ENCODE assay signal across 7 cellular contexts in genomic region chr2:202675097-202675496, GRCh38. TPM values are rescaled to one million over a fixed set of nuclear protein-coding genes. Genes with fewer than 3 reads are reported as not detected.
DNase-seq lines count a peak whose midpoint lies in the region; ATAC-seq and TF ChIP-seq lines count a peak whose summit lies in the region.
"Not testable (repeated sequence)": the region's sequence is repeated elsewhere in the genome, so short reads cannot be mapped to it uniquely, and the experiment has no call there.

No MANE protein-coding gene starts in this region.

- H2AFZ ChIP-seq in OCI-LY3 (ENCODE audit: low read depth, low read length), result not testable (repeated sequence)

- H3K4me3 Mint-ChIP-seq in CD4-positive, alpha-beta T cell; activated naive CD4-positive, alpha-beta T cell treated with anti-CD3 and anti-CD28 coated beads for 36 hours; activated naive CD8-positive, alpha-beta T cell treated with anti-CD3 and anti-CD28 coated beads, Interleukin-2, amount 50 U/mL, for 24 hours; stimulated activated memory B cell treated with anti-CD40 and anti-IgM and Interleukin-4, amounts not matched to agents 10 μg/mL and 1 μg/mL and 100 μg/mL, for 72 hours: not testable (repeated sequence)
- H3K4me3 Mint-ChIP-seq in naive B cell, result peak overlapping the region in 7 of 8 donors; percentile 5 to 85 (median 68)

- not testable (repeated sequence) for H3K27me3 ChIP-seq in CD4-positive, alpha-beta T cell (ENCODE audit: control insufficient read depth, insufficient read depth, low read length); OCI-LY3 (ENCODE audit: low read depth, low read length)

- peaks cover 41% of the 10 kb centered on the region for H3K36me3 Mint-ChIP-seq in CD4-positive, alpha-beta T cell (ENCODE audit: low read depth)
- peaks cover 13% of the 10 kb centered on the region for H3K36me3 Mint-ChIP-seq in activated naive CD4-positive, alpha-beta T cell treated with anti-CD3 and anti-CD28 coated beads for 36 hours (ENCODE audit: low read depth)
- H3K36me3 Mint-ChIP-seq in activated naive CD8-positive, alpha-beta T cell treated with anti-CD3 and anti-CD28 coated beads, Interleukin-2, amount 50 U/mL, for 24 hours (ENCODE audit: low read depth), result peaks cover 15% of the 10 kb centered on the region
- peaks cover 7 to 30% of the 10 kb centered on the region in 2 donors for H3K36me3 Mint-ChIP-seq in naive B cell
- peaks cover 18% of the 10 kb centered on the region for H3K36me3 Mint-ChIP-seq in stimulated activated memory B cell treated with anti-CD40 and anti-IgM and Interleukin-4, amounts not matched to agents 10 μg/mL and 1 μg/mL and 100 μg/mL, for 72 hours

- not testable (repeated sequence) for H4K20me1 ChIP-seq in OCI-LY3 (ENCODE audit: insufficient read depth, low read length)

- peak overlapping the region; percentile 30; the same call in 1 of the 2 replicates for H3K4me2 ChIP-seq in OCI-LY3 (ENCODE audit: low read length)

- H3K4me1 Mint-ChIP-seq in CD4-positive, alpha-beta T cell (ENCODE audit: low read depth), result peaks cover 80% of the 10 kb centered on the region
- peaks cover 71% of the 10 kb centered on the region for H3K4me1 Mint-ChIP-seq in activated naive CD4-positive, alpha-beta T cell treated with anti-CD3 and anti-CD28 coated beads for 36 hours (ENCODE audit: low read depth)
- peaks cover 74% of the 10 kb centered on the region for H3K4me1 Mint-ChIP-seq in activated naive CD8-positive, alpha-beta T cell treated with anti-CD3 and anti-CD28 coated beads, Interleukin-2, amount 50 U/mL, for 24 hours
- H3K4me1 Mint-ChIP-seq in naive B cell, result peaks cover 45 to 81% (median 72%) of the 10 kb centered on the region in 3 donors
- peaks cover 70% of the 10 kb centered on the region for H3K4me1 Mint-ChIP-seq in stimulated activated memory B cell treated with anti-CD40 and anti-IgM and Interleukin-4, amounts not matched to agents 10 μg/mL and 1 μg/mL and 100 μg/mL, for 72 hours

- CTCF ChIA-PET in CD4-positive, alpha-beta T cell (lab: Charles Lee); HEK293 (lab: Yijun Ruan, JAX): not testable (repeated sequence)
- CTCF ChIA-PET in activated naive CD4-positive, alpha-beta T cell treated with anti-CD3 and anti-CD28 coated beads for 36 hours (lab: Charles Lee), result interaction anchor here (0.8 kb wide), 1 partner anchor 17 kb away, joined by 5 read pairs; no protein-coding TSS in a partner anchor

- not testable (repeated sequence) for TF ChIP-seq CTCF in CD4-positive, alpha-beta T cell (IDR thresholded peaks at IDR 0.05); HEK293 (tag by site-specific recombination; IDR thresholded peaks at IDR 0.05); OCI-LY3 (IDR thresholded peaks at IDR 0.05; ENCODE audit: low read depth, low read length)

- intact Hi-C loops in CD4-positive, alpha-beta T cell (cut with DNase I, micrococcal nuclease); activated naive CD4-positive, alpha-beta T cell treated with anti-CD3 and anti-CD28 coated beads for 36 hours (cut with micrococcal nuclease): not testable (repeated sequence)

- not testable (repeated sequence) for H3K36me3 ChIP-seq in HEK293 (ENCODE audit: control insufficient read depth in 2 of 2, insufficient read depth in 1 of 2, low read length in 2 of 2); OCI-LY3 (replicated peaks; ENCODE audit: low read depth, low read length)

- not testable (repeated sequence) for H3K4me3 ChIP-seq in HEK293 (ENCODE audit: low read depth, low read length)
- H3K4me3 ChIP-seq in OCI-LY3 (ENCODE audit: low read length), result peak overlapping the region; percentile 4; the same call in 1 of the 2 replicates

- not testable (repeated sequence) for H3K9ac ChIP-seq in OCI-LY3 (ENCODE audit: low read length)

- peak overlapping the region; percentile 71 for H3K27ac Mint-ChIP-seq in CD4-positive, alpha-beta T cell
- peak overlapping the region; percentile 71 for H3K27ac Mint-ChIP-seq in activated naive CD4-positive, alpha-beta T cell treated with anti-CD3 and anti-CD28 coated beads for 36 hours
- peak overlapping the region; percentile 75 for H3K27ac Mint-ChIP-seq in activated naive CD8-positive, alpha-beta T cell treated with anti-CD3 and anti-CD28 coated beads, Interleukin-2, amount 50 U/mL, for 24 hours
- H3K27ac Mint-ChIP-seq in naive B cell, result peak overlapping the region; percentile 41 to 90 (median 88)
- peak overlapping the region; percentile 81 for H3K27ac Mint-ChIP-seq in stimulated activated memory B cell treated with anti-CD40 and anti-IgM and Interleukin-4, amounts not matched to agents 10 μg/mL and 1 μg/mL and 100 μg/mL, for 72 hours

- H3K27me3 Mint-ChIP-seq in CD4-positive, alpha-beta T cell; activated naive CD4-positive, alpha-beta T cell treated with anti-CD3 and anti-CD28 coated beads for 36 hours (ENCODE audit: low read depth); activated naive CD8-positive, alpha-beta T cell treated with anti-CD3 and anti-CD28 coated beads, Interleukin-2, amount 50 U/mL, for 24 hours; naive B cell; stimulated activated memory B cell treated with anti-CD40 and anti-IgM and Interleukin-4, amounts not matched to agents 10 μg/mL and 1 μg/mL and 100 μg/mL, for 72 hours: not testable (repeated sequence)

- DNase-seq in CD4-positive, alpha-beta T cell; activated naive CD4-positive, alpha-beta T cell treated with anti-CD3 and anti-CD28 coated beads for 36 hours; activated naive CD8-positive, alpha-beta T cell treated with anti-CD3 and anti-CD28 coated beads, Interleukin-2, amount 50 U/mL, for 24 hours; naive B cell: not testable (repeated sequence)

- not testable (repeated sequence) for H3K4me1 ChIP-seq in HEK293 (ENCODE audit: control insufficient read depth, insufficient read depth, low read length)
- H3K4me1 ChIP-seq in OCI-LY3 (ENCODE audit: low read length), result peaks cover 19% of the 10 kb centered on the region

- not testable (repeated sequence) for H3K27ac ChIP-seq in CD4-positive, alpha-beta T cell (ENCODE audit: low read depth, low read length); HEK293 (ENCODE audit: extremely low read depth, low read depth, low read length); OCI-LY3 (ENCODE audit: low read length)

- H3K9me3 Mint-ChIP-seq in CD4-positive, alpha-beta T cell, result peaks cover 13% of the 10 kb centered on the region
- peaks cover 12% of the 10 kb centered on the region for H3K9me3 Mint-ChIP-seq in activated naive CD4-positive, alpha-beta T cell treated with anti-CD3 and anti-CD28 coated beads for 36 hours
- H3K9me3 Mint-ChIP-seq in activated naive CD8-positive, alpha-beta T cell treated with anti-CD3 and anti-CD28 coated beads, Interleukin-2, amount 50 U/mL, for 24 hours, result peaks cover 12% of the 10 kb centered on the region
- peaks cover 12 to 16% (median 15%) of the 10 kb centered on the region in 7 donors for H3K9me3 Mint-ChIP-seq in naive B cell
- H3K9me3 Mint-ChIP-seq in stimulated activated memory B cell treated with anti-CD40 and anti-IgM and Interleukin-4, amounts not matched to agents 10 μg/mL and 1 μg/mL and 100 μg/mL, for 72 hours, result peaks cover 13% of the 10 kb centered on the region

- H3K79me2 ChIP-seq in OCI-LY3 (ENCODE audit: low read length), result peaks cover 60% of the 10 kb centered on the region

- not testable (repeated sequence) for H3K9me3 ChIP-seq in CD4-positive, alpha-beta T cell (ENCODE audit: control insufficient read depth, low read length); HEK293 (ENCODE audit: control insufficient read depth, insufficient read depth, low read depth, low read length); OCI-LY3 (ENCODE audit: insufficient read depth, low read length)

- ATAC-seq in CD4-positive, alpha-beta T cell (ENCODE audit: poor library complexity); activated naive CD8-positive, alpha-beta T cell treated with anti-CD3 and anti-CD28 coated beads, Interleukin-2, amount 50 U/mL, for 24 hours; naive B cell (ENCODE audit: low read depth in 2 of 2); stimulated activated memory B cell treated with anti-CD40 and anti-IgM and Interleukin-4, amounts not matched to agents 10 μg/mL and 1 μg/mL and 100 μg/mL, for 72 hours: not testable (repeated sequence)

- POLR2A ChIA-PET in CD4-positive, alpha-beta T cell (lab: Charles Lee), result interaction anchor here (1.0 to 2.7 kb wide), 3 partner anchors 19 to 32 kb away, joined by 3 to 9 read pairs (median 3); no protein-coding TSS in a partner anchor
- POLR2A ChIA-PET in HEK293 (lab: Yijun Ruan, JAX), result not testable (repeated sequence)

TF ChIP-seq in HEK293, 187 proteins besides CTCF, POLR2A, EP300 and RAD21:
- peak; percentile 54; the same call in 1 of the 2 replicates for TF ChIP-seq SCRT1 (tag by site-specific recombination; IDR thresholded peaks at IDR 0.05; ENCODE audit: borderline replicate concordance)
- TF ChIP-seq SCRT2 (tag by site-specific recombination; IDR thresholded peaks at IDR 0.05), result peak; percentile 65

RNA-seq across cellular contexts. Expression of gene FAM117B, which starts 40.3 kb away (rescaled TPM):
- total RNA-seq in CD4-positive, alpha-beta T cell, result 10 to 100 TPM; 46.8 to 50.4 TPM
- 10 to 100 TPM; 12.3 to 14.2 TPM for total RNA-seq in activated naive CD4-positive, alpha-beta T cell treated with anti-CD3 and anti-CD28 coated beads for 36 hours
- 10 to 100 TPM; 17.7 to 31.3 (median 21.8) TPM for polyA plus RNA-seq in naive B cell (ENCODE audit: low read depth in 6 of 6)
